12 cellular contexts compared by ENCODE assay signal in genomic region chr10:17249820-17250219, GRCh38. TPM values are rescaled to one million over a fixed set of nuclear protein-coding genes. Genes with fewer than 3 reads are reported as not detected.
DNase-seq lines count a peak whose midpoint lies in the region; ATAC-seq and TF ChIP-seq lines count a peak whose summit lies in the region.
"Had no signal": no experiment of that assay in that cellular context is flagged by ENCODE, and none has a peak within 500 bp of the region (broad histone marks: within the 10 kb centered on the region; RNA-seq: fewer than 3 reads in every experiment).

No MANE protein-coding gene starts in this region.

- peaks cover 17% of the 10 kb centered on the region for H3K9me3 Mint-ChIP-seq in type B pancreatic cell

- no peaks in the 10 kb centered on the region for H3K9me3 ChIP-seq in cardiac muscle cell (ENCODE audit: low read depth)
- peaks cover 6% of the 10 kb centered on the region; the same call in 1 of the 2 replicates for H3K9me3 ChIP-seq in Panc1 (ENCODE audit: control insufficient read depth, insufficient read depth, low read depth, low read length)

- H3K36me3 ChIP-seq in cardiac muscle cell: no peaks in the 10 kb centered on the region
- no peaks in the 10 kb centered on the region for H3K36me3 ChIP-seq in Panc1 (ENCODE audit: control insufficient read depth, insufficient read depth, low read length)

- BruUV-seq in Panc1 (replicated peaks; lab: Mats Ljungman, UMichigan): no TSS peak

- POLR2A ChIA-PET in Panc1 (lab: Charles Lee): no interaction called here

- H3K27me3 ChIP-seq in cardiac muscle cell (no peaks in the 10 kb centered on the region), Panc1 (ENCODE audit: control insufficient read depth, insufficient read depth, low read length) (no peaks in the 10 kb centered on the region)

- H3K4me3 ChIP-seq in cardiac muscle cell: no peak overlapping the region
- no peak overlapping the region for H3K4me3 ChIP-seq in Panc1 (ENCODE audit: low read depth in 2 of 2, low read length in 2 of 2)

- DNase-seq in cardiac muscle cell (ENCODE audit: low read depth in 1 of 2, low spot score in 1 of 2): peak in 1 of 2 donors; percentile 48
- no peak for DNase-seq in Right ventricle myocardium inferior (ENCODE audit: missing footprints)
- no peak for DNase-seq in Panc1 (ENCODE audit: low read depth, low spot score)
- peak; percentile 48 for DNase-seq in fibroblast of peridontal ligament (ENCODE audit: extremely low read depth)
- DNase-seq in type B pancreatic cell (ENCODE audit: extremely low spot score, unreplicated experiment): no peak
- DNase-seq in activated naive CD4-positive, alpha-beta T cell treated with Interleukin-2 at 50 U/mL for 16 hours: no peak
- no peak for DNase-seq in activated CD8-positive, alpha-beta memory T cell treated with anti-CD3 and anti-CD28 coated beads for 24 hours
- DNase-seq in NK-92 treated with Interleukin-12 subunit alpha and Interleukin-12 subunit beta, amount 100 ng/mL, for 24 hours (lab: John Stamatoyannopoulos, UW): no peak
- DNase-seq: amygdala; Calu3; islet precursor cell; stimulated activated CD4-positive, alpha-beta T cell treated with anti-CD3 and anti-CD28 coated beads, Interleukin-4, amount 100 ng/mL, for 1 hour had no signal

- no peak overlapping the region for H3K27ac Mint-ChIP-seq in type B pancreatic cell

- H3K4me1 ChIP-seq in cardiac muscle cell (ENCODE audit: low read depth): no peaks in the 10 kb centered on the region
- no peaks in the 10 kb centered on the region for H3K4me1 ChIP-seq in Panc1 (ENCODE audit: control insufficient read depth, insufficient read depth, low read length)

- no peak overlapping the region for H3K4me3 Mint-ChIP-seq in type B pancreatic cell

- in situ Hi-C loops in Panc1 (cut with HindIII; ENCODE audit: low pct_unique_long_range_greater_than_20kb, low sequenced_read_pairs): no loop called here

- intact Hi-C loops in Right ventricle myocardium inferior (cut with DNase I): no loop called here
- intact Hi-C loops in Panc1 (cut with micrococcal nuclease; ENCODE audit: unreplicated experiment): no loop called here

- no peak for ATAC-seq in Right ventricle myocardium inferior
- peak; percentile 68; the same call in 1 of the 2 replicates for ATAC-seq in Panc1

- peaks cover 8% of the 10 kb centered on the region for H3K36me3 Mint-ChIP-seq in type B pancreatic cell

- peaks cover 2% of the 10 kb centered on the region for H3K4me1 Mint-ChIP-seq in type B pancreatic cell (ENCODE audit: unreplicated experiment)

- peaks cover 6% of the 10 kb centered on the region for H3K27me3 Mint-ChIP-seq in type B pancreatic cell

- no peak overlapping the region for H3K27ac ChIP-seq in cardiac muscle cell
- H3K27ac ChIP-seq in Panc1 (ENCODE audit: low read length): 0 out of 2 replicates have a peak overlapping the region, but pooled peaks have one; percentile 39

- TF ChIP-seq CTCF in cardiac muscle cell (IDR thresholded peaks at IDR 0.05; ENCODE audit: low read depth, low read length) (peak; percentile 56), Panc1 (IDR thresholded peaks at IDR 0.05) (peak; percentile 50; the same call in 1 of the 2 replicates), type B pancreatic cell (conservative IDR thresholded peaks at IDR 0.05) (peak; percentile 47)

- CTCF ChIA-PET in Panc1 (lab: Charles Lee): no interaction called here

RNA-seq across cellular contexts. Expression of gene VIM, which starts 21.8 kb away (rescaled TPM):
- total RNA-seq in cardiac muscle cell (904 and 1,157 TPM in 2 replicates), Right ventricle myocardium inferior (447 TPM), Panc1 (2021; ENCODE audit: unreplicated experiment) (3,436 TPM), type B pancreatic cell (ENCODE audit: low replicate concordance) (102 and 2,500 TPM in 2 replicates)
- polyA plus RNA-seq in cardiac muscle cell: 258 and 383 TPM in 2 replicates
- 3,712 TPM for polyA plus RNA-seq in Panc1 (2012; ENCODE audit: insufficient read length)

RNA-seq across cellular contexts. Expression of gene TRDMT1, which starts 48.3 kb away (rescaled TPM):
- total RNA-seq in cardiac muscle cell (5.7 and 10.1 TPM in 2 replicates), Right ventricle myocardium inferior (4.5 TPM), Panc1 (2021; ENCODE audit: unreplicated experiment) (7.6 TPM), type B pancreatic cell (ENCODE audit: low replicate concordance) (3.9 and 9.0 TPM in 2 replicates)
- polyA plus RNA-seq in cardiac muscle cell: 3.9 and 7.9 TPM in 2 replicates
- 2.4 TPM for polyA plus RNA-seq in Panc1 (2012; ENCODE audit: insufficient read length)
